Comparison of ENCODE assay signal across 1 cellular context in genomic region chr1:19882111-19883071, GRCh38.
TF ChIP-seq lines count a peak whose summit lies in the region.

Gene OTUD3 (plus strand): TSS chr1:19882395. CDS start chr1:19882514, 119 bp downstream.

TF ChIP-seq in K562, 482 proteins besides CTCF, POLR2A, EP300 and RAD21 (continued from another document and continues in another):
- no peak for TF ChIP-seq ZC3H4 (CRISPR knock-in tag; IDR thresholded peaks at IDR 0.05; ENCODE audit: borderline replicate concordance)
- TF ChIP-seq RNF2 (IDR thresholded peaks at IDR 0.05): no peak
- peak; percentile 53 for TF ChIP-seq SMC3 (conservative IDR thresholded peaks at IDR 0.05; ENCODE audit: insufficient read depth, low read depth, low read length)
- no peak for TF ChIP-seq ZNF586 (CRISPR knock-in tag; conservative IDR thresholded peaks at IDR 0.05)
- TF ChIP-seq ZBTB17 (CRISPR knock-in tag; IDR thresholded peaks at IDR 0.05): 0 out of 2 replicates have a peak, but pooled peaks have one; percentile 13
- TF ChIP-seq NFE2L1 (tag; IDR thresholded peaks at IDR 0.05; ENCODE audit: borderline replicate concordance, low read depth): no peak
- TF ChIP-seq CAMTA2 (CRISPR knock-in tag; conservative IDR thresholded peaks at IDR 0.05): no peak
- TF ChIP-seq ZNF280B (CRISPR knock-in tag; IDR thresholded peaks at IDR 0.05): no peak
- TF ChIP-seq HMG20A (CRISPR knock-in tag; conservative IDR thresholded peaks at IDR 0.05): no peak
- no peak for TF ChIP-seq ZC3H11A (IDR thresholded peaks at IDR 0.05; ENCODE audit: low read depth, low read length)
- TF ChIP-seq CREB1 (IDR thresholded peaks at IDR 0.05): peak; percentile 60; the same call in 1 of the 2 replicates
- peak; percentile 64; the same call in 1 of the 2 replicates for TF ChIP-seq CREB1 (CRISPR knock-in tag; IDR thresholded peaks at IDR 0.05)
- TF ChIP-seq ILF3 (IDR thresholded peaks at IDR 0.05; ENCODE audit: borderline replicate concordance): peak; percentile 89; the same call in 1 of the 2 replicates
- TF ChIP-seq TRIM24 (IDR thresholded peaks at IDR 0.05): no peak
- TF ChIP-seq, protein P1, sequence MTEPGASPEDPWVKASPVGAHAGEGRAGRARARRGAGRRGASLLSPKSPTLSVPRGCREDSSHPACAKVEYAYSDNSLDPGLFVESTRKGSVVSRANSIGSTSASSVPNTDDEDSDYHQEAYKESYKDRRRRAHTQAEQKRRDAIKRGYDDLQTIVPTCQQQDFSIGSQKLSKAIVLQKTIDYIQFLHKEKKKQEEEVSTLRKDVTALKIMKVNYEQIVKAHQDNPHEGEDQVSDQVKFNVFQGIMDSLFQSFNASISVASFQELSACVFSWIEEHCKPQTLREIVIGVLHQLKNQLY (CRISPR knock-in tag; conservative IDR thresholded peaks at IDR 0.05): peak in 1 of 2 experiments; percentile 52; a peak in 1 of 4 replicates
- TF ChIP-seq ZNF124 (CRISPR knock-in tag; IDR thresholded peaks at IDR 0.05): no peak
- TF ChIP-seq BHLHE40 (IDR thresholded peaks at IDR 0.05; ENCODE audit: low read length): peak; percentile 67
- peak; percentile 86 for TF ChIP-seq ZNF24 (IDR thresholded peaks at IDR 0.05)
- peak in 1 of 2 experiments; percentile 68; a peak in 1 of 3 replicates for TF ChIP-seq CBX3 (IDR thresholded peaks at IDR 0.05; ENCODE audit: borderline replicate concordance in 1 of 2, low read length in 2 of 2)
- TF ChIP-seq, protein P2, sequence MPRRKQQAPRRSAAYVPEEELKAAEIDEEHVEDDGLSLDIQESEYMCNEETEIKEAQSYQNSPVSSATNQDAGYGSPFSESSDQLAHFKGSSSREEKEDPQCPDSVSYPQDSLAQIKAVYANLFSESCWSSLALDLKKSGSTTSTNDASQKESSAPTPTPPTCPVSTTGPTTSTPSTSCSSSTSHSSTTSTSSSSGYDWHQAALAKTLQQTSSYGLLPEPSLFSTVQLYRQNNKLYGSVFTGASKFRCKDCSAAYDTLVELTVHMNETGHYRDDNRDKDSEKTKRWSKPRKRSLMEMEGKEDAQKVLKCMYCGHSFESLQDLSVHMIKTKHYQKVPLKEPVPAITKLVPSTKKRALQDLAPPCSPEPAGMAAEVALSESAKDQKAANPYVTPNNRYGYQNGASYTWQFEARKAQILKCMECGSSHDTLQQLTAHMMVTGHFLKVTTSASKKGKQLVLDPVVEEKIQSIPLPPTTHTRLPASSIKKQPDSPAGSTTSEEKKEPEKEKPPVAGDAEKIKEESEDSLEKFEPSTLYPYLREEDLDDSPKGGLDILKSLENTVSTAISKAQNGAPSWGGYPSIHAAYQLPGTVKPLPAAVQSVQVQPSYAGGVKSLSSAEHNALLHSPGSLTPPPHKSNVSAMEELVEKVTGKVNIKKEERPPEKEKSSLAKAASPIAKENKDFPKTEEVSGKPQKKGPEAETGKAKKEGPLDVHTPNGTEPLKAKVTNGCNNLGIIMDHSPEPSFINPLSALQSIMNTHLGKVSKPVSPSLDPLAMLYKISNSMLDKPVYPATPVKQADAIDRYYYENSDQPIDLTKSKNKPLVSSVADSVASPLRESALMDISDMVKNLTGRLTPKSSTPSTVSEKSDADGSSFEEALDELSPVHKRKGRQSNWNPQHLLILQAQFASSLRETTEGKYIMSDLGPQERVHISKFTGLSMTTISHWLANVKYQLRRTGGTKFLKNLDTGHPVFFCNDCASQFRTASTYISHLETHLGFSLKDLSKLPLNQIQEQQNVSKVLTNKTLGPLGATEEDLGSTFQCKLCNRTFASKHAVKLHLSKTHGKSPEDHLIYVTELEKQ (CRISPR knock-in tag; IDR thresholded peaks at IDR 0.05): no peak
- no peak for TF ChIP-seq ZNF41 (CRISPR knock-in tag; conservative IDR thresholded peaks at IDR 0.05)
- no peak for TF ChIP-seq HIVEP1 (CRISPR knock-in tag; IDR thresholded peaks at IDR 0.05)
- TF ChIP-seq ZNF511 (CRISPR knock-in tag; IDR thresholded peaks at IDR 0.05): peak; percentile 92
- TF ChIP-seq NBN (IDR thresholded peaks at IDR 0.05; ENCODE audit: low read depth): no peak
- 0 out of 2 replicates have a peak, but pooled peaks have one; percentile 44 for TF ChIP-seq PRMT5 (CRISPR knock-in tag; IDR thresholded peaks at IDR 0.05)
- TF ChIP-seq ZNF395 (CRISPR knock-in tag; IDR thresholded peaks at IDR 0.05): peak; percentile 81; the same call in 1 of the 2 replicates
- no peak for TF ChIP-seq HNRNPH1 (optimal IDR thresholded peaks at IDR 0.05; ENCODE audit: low read depth, low read length)
- TF ChIP-seq NFRKB (IDR thresholded peaks at IDR 0.05; ENCODE audit: low read depth): no peak
- TF ChIP-seq HSF4 (CRISPR knock-in tag; IDR thresholded peaks at IDR 0.05; ENCODE audit: borderline replicate concordance): no peak
- no peak for TF ChIP-seq ZNF644 (tag; IDR thresholded peaks at IDR 0.05; ENCODE audit: low read depth)
- no peak for TF ChIP-seq NCOA6 (IDR thresholded peaks at IDR 0.05)
- TF ChIP-seq ZKSCAN1 (IDR thresholded peaks at IDR 0.05; ENCODE audit: low read depth, low read length): 0 out of 2 replicates have a peak, but pooled peaks have one; percentile 52
- TF ChIP-seq ZBED1 (IDR thresholded peaks at IDR 0.05): peak; percentile 20; the same call in 1 of the 2 replicates
- TF ChIP-seq PTTG1 (tag; IDR thresholded peaks at IDR 0.05; ENCODE audit: low read depth): no peak
- no peak; the same call in 1 of the 2 replicates for TF ChIP-seq TAL1 (IDR thresholded peaks at IDR 0.05)
- 0 out of 2 replicates have a peak, but pooled peaks have one; percentile 40 for TF ChIP-seq GABPB1 (CRISPR knock-in tag; IDR thresholded peaks at IDR 0.05)
- TF ChIP-seq, protein P3, sequence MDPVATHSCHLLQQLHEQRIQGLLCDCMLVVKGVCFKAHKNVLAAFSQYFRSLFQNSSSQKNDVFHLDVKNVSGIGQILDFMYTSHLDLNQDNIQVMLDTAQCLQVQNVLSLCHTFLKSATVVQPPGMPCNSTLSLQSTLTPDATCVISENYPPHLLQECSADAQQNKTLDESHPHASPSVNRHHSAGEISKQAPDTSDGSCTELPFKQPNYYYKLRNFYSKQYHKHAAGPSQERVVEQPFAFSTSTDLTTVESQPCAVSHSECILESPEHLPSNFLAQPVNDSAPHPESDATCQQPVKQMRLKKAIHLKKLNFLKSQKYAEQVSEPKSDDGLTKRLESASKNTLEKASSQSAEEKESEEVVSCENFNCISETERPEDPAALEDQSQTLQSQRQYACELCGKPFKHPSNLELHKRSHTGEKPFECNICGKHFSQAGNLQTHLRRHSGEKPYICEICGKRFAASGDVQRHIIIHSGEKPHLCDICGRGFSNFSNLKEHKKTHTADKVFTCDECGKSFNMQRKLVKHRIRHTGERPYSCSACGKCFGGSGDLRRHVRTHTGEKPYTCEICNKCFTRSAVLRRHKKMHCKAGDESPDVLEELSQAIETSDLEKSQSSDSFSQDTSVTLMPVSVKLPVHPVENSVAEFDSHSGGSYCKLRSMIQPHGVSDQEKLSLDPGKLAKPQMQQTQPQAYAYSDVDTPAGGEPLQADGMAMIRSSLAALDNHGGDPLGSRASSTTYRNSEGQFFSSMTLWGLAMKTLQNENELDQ (CRISPR knock-in tag; IDR thresholded peaks at IDR 0.05; ENCODE audit: borderline replicate concordance): no peak
- TF ChIP-seq TGIF2 (CRISPR knock-in tag; IDR thresholded peaks at IDR 0.05): no peak; the same call in 1 of the 2 replicates
- TF ChIP-seq LARP7 (IDR thresholded peaks at IDR 0.05): no peak
- no peak for TF ChIP-seq ZSCAN29 (IDR thresholded peaks at IDR 0.05)
- peak; percentile 99 for TF ChIP-seq HNRNPLL (IDR thresholded peaks at IDR 0.05; ENCODE audit: low read depth, low read length, poor library complexity, severe bottlenecking)
- TF ChIP-seq MAFK (IDR thresholded peaks at IDR 0.05; ENCODE audit: low read length): no peak
- no peak for TF ChIP-seq BRCA1 (IDR thresholded peaks at IDR 0.05)
- TF ChIP-seq BRCA1 (CRISPR knock-in tag; IDR thresholded peaks at IDR 0.05): no peak
- no peak for TF ChIP-seq ATF4 (CRISPR knock-in tag; IDR thresholded peaks at IDR 0.05)
- no peak; a peak in 1 of 4 replicates for TF ChIP-seq HDAC1 (IDR thresholded peaks at IDR 0.05)
- no peak for TF ChIP-seq MYBL2 (IDR thresholded peaks at IDR 0.05; ENCODE audit: low read depth)
- TF ChIP-seq MYBL2 (CRISPR knock-in tag; IDR thresholded peaks at IDR 0.05; ENCODE audit: borderline replicate concordance): no peak
- no peak for TF ChIP-seq HOXB6 (CRISPR knock-in tag; IDR thresholded peaks at IDR 0.05; ENCODE audit: borderline replicate concordance)
- no peak for TF ChIP-seq ZBTB43 (CRISPR knock-in tag; IDR thresholded peaks at IDR 0.05)
- TF ChIP-seq, protein P4, sequence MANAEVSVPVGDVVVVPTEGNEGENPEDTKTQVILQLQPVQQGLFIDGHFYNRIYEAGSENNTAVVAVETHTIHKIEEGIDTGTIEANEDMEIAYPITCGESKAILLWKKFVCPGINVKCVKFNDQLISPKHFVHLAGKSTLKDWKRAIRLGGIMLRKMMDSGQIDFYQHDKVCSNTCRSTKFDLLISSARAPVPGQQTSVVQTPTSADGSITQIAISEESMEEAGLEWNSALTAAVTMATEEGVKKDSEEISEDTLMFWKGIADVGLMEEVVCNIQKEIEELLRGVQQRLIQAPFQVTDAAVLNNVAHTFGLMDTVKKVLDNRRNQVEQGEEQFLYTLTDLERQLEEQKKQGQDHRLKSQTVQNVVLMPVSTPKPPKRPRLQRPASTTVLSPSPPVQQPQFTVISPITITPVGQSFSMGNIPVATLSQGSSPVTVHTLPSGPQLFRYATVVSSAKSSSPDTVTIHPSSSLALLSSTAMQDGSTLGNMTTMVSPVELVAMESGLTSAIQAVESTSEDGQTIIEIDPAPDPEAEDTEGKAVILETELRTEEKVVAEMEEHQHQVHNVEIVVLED (CRISPR knock-in tag; IDR thresholded peaks at IDR 0.05): peak; percentile 69
- TF ChIP-seq RFX1 (IDR thresholded peaks at IDR 0.05): no peak
- TF ChIP-seq CREB5 (CRISPR knock-in tag; IDR thresholded peaks at IDR 0.05): no peak
- no peak for TF ChIP-seq NR2F6 (CRISPR knock-in tag; IDR thresholded peaks at IDR 0.05)
- TF ChIP-seq SIN3B (IDR thresholded peaks at IDR 0.05; ENCODE audit: low read depth): peak; percentile 83
- no peak for TF ChIP-seq MECOM (CRISPR knock-in tag; IDR thresholded peaks at IDR 0.05)
- no peak for TF ChIP-seq ZNF408 (CRISPR knock-in tag; IDR thresholded peaks at IDR 0.05; ENCODE audit: low read depth)
- TF ChIP-seq ERF (CRISPR knock-in tag; IDR thresholded peaks at IDR 0.05): peak; percentile 13; the same call in 1 of the 2 replicates
- TF ChIP-seq XRCC5 (IDR thresholded peaks at IDR 0.05; ENCODE audit: low read depth, low read length): peak; percentile 97
- TF ChIP-seq HMG20B (CRISPR knock-in tag; IDR thresholded peaks at IDR 0.05): no peak
